2 cellular contexts compared by ENCODE assay signal in genomic region chr6:137218473-137218916, GRCh38.
TF ChIP-seq lines count a peak whose summit lies in the region.

No MANE protein-coding gene starts in this region.

TF ChIP-seq in GM23338, 12 proteins besides CTCF, POLR2A, EP300 and RAD21:
- TF ChIP-seq EZH2 (IDR thresholded peaks at IDR 0.05; ENCODE audit: low read depth, unreplicated experiment) (no peak), ETS1 (IDR thresholded peaks at IDR 0.05) (no peak), CREB1 (CRISPR knock-in tag; IDR thresholded peaks at IDR 0.05; ENCODE audit: low read depth) (no peak), ZNF462 (CRISPR knock-in tag; IDR thresholded peaks at IDR 0.05) (no peak), REST (IDR thresholded peaks at IDR 0.05; ENCODE audit: unreplicated experiment) (no peak), JUNB (IDR thresholded peaks at IDR 0.05; ENCODE audit: unreplicated experiment) (no peak), STAT1 (IDR thresholded peaks at IDR 0.05; ENCODE audit: unreplicated experiment) (no peak), ZNF331 (CRISPR knock-in tag; IDR thresholded peaks at IDR 0.05; ENCODE audit: low read depth) (no peak), ZNF114 (CRISPR knock-in tag; IDR thresholded peaks at IDR 0.05) (no peak), POLR2AphosphoS5 (IDR thresholded peaks at IDR 0.05; ENCODE audit: low read depth) (no peak), EZH2phosphoT487 (IDR thresholded peaks at IDR 0.05; ENCODE audit: unreplicated experiment) (no peak), NANOG (IDR thresholded peaks at IDR 0.05; ENCODE audit: borderline replicate concordance) (no peak)

TF ChIP-seq in H1, 55 proteins besides CTCF, POLR2A, EP300 and RAD21:
- TF ChIP-seq CBX8 (IDR thresholded peaks at IDR 0.05; ENCODE audit: borderline replicate concordance, low read depth, low read length) (no peak), JUND (IDR thresholded peaks at IDR 0.05; ENCODE audit: low read length) (no peak), TAF1 (IDR thresholded peaks at IDR 0.05; ENCODE audit: low read depth, low read length) (no peak), MAX (IDR thresholded peaks at IDR 0.05) (no peak)
